Comparison of ENCODE assay signal across 8 cellular contexts in the genomic region with DNA sequence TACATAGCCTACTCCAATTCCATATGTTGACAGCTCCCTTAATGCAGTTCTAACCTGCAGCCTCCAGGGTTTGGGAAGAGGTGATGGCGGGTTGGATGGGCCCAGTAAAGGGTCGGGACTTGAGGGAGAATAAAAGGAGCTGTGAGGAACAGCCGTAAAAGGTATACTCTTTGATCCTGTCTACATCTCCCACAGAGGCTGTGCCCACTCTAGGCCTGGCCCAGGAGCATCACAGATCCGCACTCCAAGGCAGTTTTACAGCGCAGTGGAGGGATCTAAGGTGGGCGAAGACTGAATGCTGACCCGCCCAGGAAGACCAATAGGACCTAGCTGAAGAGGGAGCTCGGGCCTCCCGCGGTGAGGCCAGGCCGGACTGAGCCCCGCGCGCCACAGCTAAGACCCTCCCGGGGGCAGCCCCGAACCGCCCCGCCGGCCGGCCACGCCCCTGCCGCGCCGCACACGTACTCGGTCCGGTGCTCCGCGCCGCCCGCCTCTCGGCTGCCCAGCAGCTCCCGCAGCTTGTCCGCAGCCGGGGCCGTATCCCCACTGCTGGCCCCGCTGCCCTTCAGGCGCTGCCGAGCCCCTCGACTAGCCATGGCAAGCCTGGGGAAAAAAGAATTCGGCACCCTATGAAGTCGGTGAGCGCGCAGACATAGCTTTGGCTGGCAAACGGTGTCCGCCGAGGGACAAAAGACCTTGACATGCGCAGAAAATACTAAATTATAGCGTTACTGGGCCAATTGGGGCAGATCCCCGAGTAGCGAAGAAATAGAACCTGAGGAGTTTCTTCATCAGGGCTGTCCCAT. TPM values are rescaled to one million over a fixed set of nuclear protein-coding genes. Genes with fewer than 3 reads are reported as not detected.
DNase-seq lines count a peak whose midpoint lies in the region; ATAC-seq and TF ChIP-seq lines count a peak whose summit lies in the region.

A gene with protein sequence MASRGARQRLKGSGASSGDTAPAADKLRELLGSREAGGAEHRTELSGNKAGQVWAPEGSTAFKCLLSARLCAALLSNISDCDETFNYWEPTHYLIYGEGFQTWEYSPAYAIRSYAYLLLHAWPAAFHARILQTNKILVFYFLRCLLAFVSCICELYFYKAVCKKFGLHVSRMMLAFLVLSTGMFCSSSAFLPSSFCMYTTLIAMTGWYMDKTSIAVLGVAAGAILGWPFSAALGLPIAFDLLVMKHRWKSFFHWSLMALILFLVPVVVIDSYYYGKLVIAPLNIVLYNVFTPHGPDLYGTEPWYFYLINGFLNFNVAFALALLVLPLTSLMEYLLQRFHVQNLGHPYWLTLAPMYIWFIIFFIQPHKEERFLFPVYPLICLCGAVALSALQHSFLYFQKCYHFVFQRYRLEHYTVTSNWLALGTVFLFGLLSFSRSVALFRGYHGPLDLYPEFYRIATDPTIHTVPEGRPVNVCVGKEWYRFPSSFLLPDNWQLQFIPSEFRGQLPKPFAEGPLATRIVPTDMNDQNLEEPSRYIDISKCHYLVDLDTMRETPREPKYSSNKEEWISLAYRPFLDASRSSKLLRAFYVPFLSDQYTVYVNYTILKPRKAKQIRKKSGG (minus strand): TSS at position 695 of the 806 bp plus-strand sequence. CDS start 99 bp downstream, at position 596.

- H3K27ac Mint-ChIP-seq in activated CD4-positive, alpha-beta T cell treated with anti-CD3 and anti-CD28 coated beads, Interleukin-2, amount 10 ng/mL, durations not matched to agents 24 days and 14 days = peak within 1 kb of the TSS; percentile 90

- peaks cover 35% of the 10 kb centered on the region for H3K36me3 Mint-ChIP-seq in activated CD4-positive, alpha-beta T cell treated with anti-CD3 and anti-CD28 coated beads, Interleukin-2, amount 10 ng/mL, durations not matched to agents 24 days and 14 days (ENCODE audit: low read depth)

- peaks cover 0 to 28% of the 10 kb centered on the region in 2 donors for H3K36me3 ChIP-seq in left lung

- intact Hi-C loops in activated CD4-positive, alpha-beta T cell treated with anti-CD3 and anti-CD28 coated beads, Interleukin-2, amount 10 ng/mL, durations not matched to agents 24 days and 14 days (cut with micrococcal nuclease) = loop anchor here (1.0 to 10.0 kb wide), 5 partner anchors 8 to 414 kb away; a partner anchor contains a TSS
- intact Hi-C loops in left lung (cut with DNase I) = loop anchor here in 1 of 2 donors (10.0 kb wide), 1 partner anchor 54 kb away; no protein-coding TSS in a partner anchor

- peak within 1 kb of the TSS; percentile 79 to 92 for H3K4me3 ChIP-seq in left lung

- DNase-seq in Ammon's horn (ENCODE audit: low spot score) (peak; percentile 76), NCI-H510A (lab: John Stamatoyannopoulos, UW) (peak; percentile 41), dedifferentiated amniotic fluid mesenchymal stem cell (ENCODE audit: extremely low spot score) (peak; percentile 60), left lung (peak; percentile 85 to 92)
- DNase-seq in activated CD4-positive, alpha-beta T cell treated with anti-CD3 and anti-CD28 coated beads, Interleukin-2, amount 10 ng/mL, durations not matched to agents 24 days and 14 days = peak; percentile 97
- DNase-seq in stimulated activated CD4-positive, alpha-beta T cell treated with anti-CD3 and anti-CD28 coated beads, Interleukin-4, amount 100 ng/mL, for 1 hour = peak; percentile 94

- ATAC-seq in GM19023 (IDR thresholded peaks at IDR 0.05; ENCODE audit: unreplicated experiment) (peak; percentile 91), HG03280 (IDR thresholded peaks at IDR 0.05; ENCODE audit: unreplicated experiment) (peak; percentile 89), left lung (peak; percentile 95)

- no peaks in the 10 kb centered on the region for H3K9me3 Mint-ChIP-seq in activated CD4-positive, alpha-beta T cell treated with anti-CD3 and anti-CD28 coated beads, Interleukin-2, amount 10 ng/mL, durations not matched to agents 24 days and 14 days

- H3K4me1 Mint-ChIP-seq in activated CD4-positive, alpha-beta T cell treated with anti-CD3 and anti-CD28 coated beads, Interleukin-2, amount 10 ng/mL, durations not matched to agents 24 days and 14 days = peaks cover 11% of the 10 kb centered on the region

- peak within 1 kb of the TSS; percentile 96 for H3K4me3 Mint-ChIP-seq in activated CD4-positive, alpha-beta T cell treated with anti-CD3 and anti-CD28 coated beads, Interleukin-2, amount 10 ng/mL, durations not matched to agents 24 days and 14 days

- H3K9me3 ChIP-seq in left lung = no peaks in the 10 kb centered on the region

- H3K27me3 ChIP-seq in left lung = no peaks in the 10 kb centered on the region

- peak in 1 of 2 donors; percentile 20 for TF ChIP-seq CTCF in left lung (IDR thresholded peaks at IDR 0.05)

- H3K27ac ChIP-seq in left lung = peak within 1 kb of the TSS; percentile 82 to 88

- no peaks in the 10 kb centered on the region for H3K27me3 Mint-ChIP-seq in activated CD4-positive, alpha-beta T cell treated with anti-CD3 and anti-CD28 coated beads, Interleukin-2, amount 10 ng/mL, durations not matched to agents 24 days and 14 days

- H3K4me1 ChIP-seq in left lung = peaks cover 11 to 17% of the 10 kb centered on the region in 2 donors

RNA-seq across cellular contexts. Expression of the gene that starts here (rescaled TPM):
- total RNA-seq in activated CD4-positive, alpha-beta T cell treated with anti-CD3 and anti-CD28 coated beads, Interleukin-2, amount 10 ng/mL, durations not matched to agents 24 days and 14 days = 32.6 and 32.9 TPM in 2 replicates
- total RNA-seq in left lung = 10 to 100 TPM; 27.5 to 31.2 TPM

Comparison
In these comparisons a context has a peak if more than half of its experiments do, and no peak if none do; other contexts are left out.
1. Peak in every context shown above with its lines: DNase-seq, ATAC-seq, H3K4me3 ChIP-seq and H3K27ac ChIP-seq.
2. DNase-seq: peak in every context shown above with its lines; median percentile 97 in activated CD4-positive, alpha-beta T cell treated with anti-CD3 and anti-CD28 coated beads, Interleukin-2, amount 10 ng/mL, durations not matched to agents 24 days and 14 days; 94 in stimulated activated CD4-positive, alpha-beta T cell treated with anti-CD3 and anti-CD28 coated beads, Interleukin-4, amount 100 ng/mL, for 1 hour; 88 in left lung; 76 in Ammon's horn; 60 in dedifferentiated amniotic fluid mesenchymal stem cell; 41 in NCI-H510A.